In genomic region chr11:97454988-97455387, GRCh38 we compare ENCODE assay signal across 11 cellular contexts.
A peak's percentile ranks its signal among the peaks of the same experiment; 100 is the strongest.
DNase-seq lines count a peak whose midpoint lies in the region; ATAC-seq and TF ChIP-seq lines count a peak whose summit lies in the region.
"Had no signal": no experiment of that assay in that cellular context is flagged by ENCODE, and none has a peak within 500 bp of the region (broad histone marks: within the 10 kb centered on the region; RNA-seq: fewer than 3 reads in every experiment).

No MANE protein-coding gene starts in this region.

- H3K4me1 Mint-ChIP-seq in activated naive CD8-positive, alpha-beta T cell treated with anti-CD3 and anti-CD28 coated beads, Interleukin-2, amount 50 U/mL, for 24 hours: no peaks in the 10 kb centered on the region
- H3K4me1 Mint-ChIP-seq: memory B cell; stimulated activated naive CD8-positive, alpha-beta T cell treated with anti-CD3 and anti-CD28 coated beads, Interleukin-15, amount 100 ng/mL, for 72 hours had no signal

- TF ChIP-seq EP300 in Ishikawa (IDR thresholded peaks at IDR 0.05; ENCODE audit: borderline replicate concordance): no peak

- no peak overlapping the region for H3K4me3 Mint-ChIP-seq in activated naive CD8-positive, alpha-beta T cell treated with anti-CD3 and anti-CD28 coated beads, Interleukin-2, amount 50 U/mL, for 24 hours
- H3K4me3 Mint-ChIP-seq: effector memory CD8-positive, alpha-beta T cell; memory B cell; stimulated activated naive CD8-positive, alpha-beta T cell treated with anti-CD3 and anti-CD28 coated beads, Interleukin-15, amount 100 ng/mL, for 72 hours had no signal

- peak; percentile 42 for TF ChIP-seq RAD21 in Ishikawa (IDR thresholded peaks at IDR 0.05; ENCODE audit: low read depth)

- DNase-seq in SK-N-DZ (ENCODE audit: low spot score) (peak; percentile 2), fibroblast of the aortic adventitia (ENCODE audit: low read depth) (peak; percentile 17), SKM-1 (lab: John Stamatoyannopoulos, UW; ENCODE audit: unreplicated experiment) (no peak), left lobe of liver (ENCODE audit: low spot score) (no peak)
- DNase-seq in activated naive CD8-positive, alpha-beta T cell treated with anti-CD3 and anti-CD28 coated beads, Interleukin-2, amount 50 U/mL, for 24 hours: no peak
- DNase-seq: effector memory CD8-positive, alpha-beta T cell; stimulated activated naive CD8-positive, alpha-beta T cell treated with anti-CD3 and anti-CD28 coated beads, Interleukin-15, amount 100 ng/mL, for 72 hours had no signal

- H3K36me3 Mint-ChIP-seq in activated naive CD8-positive, alpha-beta T cell treated with anti-CD3 and anti-CD28 coated beads, Interleukin-2, amount 50 U/mL, for 24 hours (ENCODE audit: low read depth): no peaks in the 10 kb centered on the region
- H3K36me3 Mint-ChIP-seq: memory B cell had no signal

- peaks cover 8% of the 10 kb centered on the region for H3K9me3 Mint-ChIP-seq in activated naive CD8-positive, alpha-beta T cell treated with anti-CD3 and anti-CD28 coated beads, Interleukin-2, amount 50 U/mL, for 24 hours

- no peak overlapping the region for H3K4me3 ChIP-seq in fibroblast of the aortic adventitia (ENCODE audit: low read depth, low read length)

- no peaks in the 10 kb centered on the region for H3K27me3 Mint-ChIP-seq in activated naive CD8-positive, alpha-beta T cell treated with anti-CD3 and anti-CD28 coated beads, Interleukin-2, amount 50 U/mL, for 24 hours
- H3K27me3 Mint-ChIP-seq: effector memory CD8-positive, alpha-beta T cell; memory B cell; stimulated activated naive CD8-positive, alpha-beta T cell treated with anti-CD3 and anti-CD28 coated beads, Interleukin-15, amount 100 ng/mL, for 72 hours had no signal

- no peak overlapping the region for H3K27ac Mint-ChIP-seq in activated naive CD8-positive, alpha-beta T cell treated with anti-CD3 and anti-CD28 coated beads, Interleukin-2, amount 50 U/mL, for 24 hours
- H3K27ac Mint-ChIP-seq: effector memory CD8-positive, alpha-beta T cell; memory B cell; stimulated activated naive CD8-positive, alpha-beta T cell treated with anti-CD3 and anti-CD28 coated beads, Interleukin-15, amount 100 ng/mL, for 72 hours had no signal

- no peak for ATAC-seq in activated naive CD8-positive, alpha-beta T cell treated with anti-CD3 and anti-CD28 coated beads, Interleukin-2, amount 50 U/mL, for 24 hours
- ATAC-seq in HG02870 (IDR thresholded peaks at IDR 0.05; ENCODE audit: unreplicated experiment) (no peak), left lobe of liver (no peak)
- ATAC-seq: effector memory CD8-positive, alpha-beta T cell; stimulated activated naive CD8-positive, alpha-beta T cell treated with anti-CD3 and anti-CD28 coated beads, Interleukin-15, amount 100 ng/mL, for 72 hours had no signal

- H3K27ac ChIP-seq in 22Rv1: no peak overlapping the region

- TF ChIP-seq CTCF in 22Rv1 (IDR thresholded peaks at IDR 0.05) (peak; percentile 43), fibroblast of the aortic adventitia (IDR thresholded peaks at IDR 0.05; ENCODE audit: insufficient read depth, low read length) (peak; percentile 15)

TF ChIP-seq in Ishikawa, 13 proteins besides CTCF, POLR2A, EP300 and RAD21:
- TF ChIP-seq CREB1 (IDR thresholded peaks at IDR 0.05; ENCODE audit: low read depth) (no peak), EGR1 (IDR thresholded peaks at IDR 0.05) (no peak), TAF1 (IDR thresholded peaks at IDR 0.05; ENCODE audit: low read depth) (no peak), TCF12 (IDR thresholded peaks at IDR 0.05; ENCODE audit: low read depth) (no peak), FOXM1 (IDR thresholded peaks at IDR 0.05; ENCODE audit: borderline replicate concordance, low read depth) (no peak), CEBPB (IDR thresholded peaks at IDR 0.05) (no peak), ZBTB7A (IDR thresholded peaks at IDR 0.05; ENCODE audit: low read depth) (no peak), NFIC (IDR thresholded peaks at IDR 0.05) (no peak), TEAD4 (IDR thresholded peaks at IDR 0.05) (no peak), YY1 (IDR thresholded peaks at IDR 0.05; ENCODE audit: low read depth) (no peak), REST (IDR thresholded peaks at IDR 0.05; ENCODE audit: low read depth) (no peak)
- TF ChIP-seq, protein P1, sequence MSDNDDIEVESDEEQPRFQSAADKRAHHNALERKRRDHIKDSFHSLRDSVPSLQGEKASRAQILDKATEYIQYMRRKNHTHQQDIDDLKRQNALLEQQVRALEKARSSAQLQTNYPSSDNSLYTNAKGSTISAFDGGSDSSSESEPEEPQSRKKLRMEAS (IDR thresholded peaks at IDR 0.05): no peak
- TF ChIP-seq, protein P2, sequence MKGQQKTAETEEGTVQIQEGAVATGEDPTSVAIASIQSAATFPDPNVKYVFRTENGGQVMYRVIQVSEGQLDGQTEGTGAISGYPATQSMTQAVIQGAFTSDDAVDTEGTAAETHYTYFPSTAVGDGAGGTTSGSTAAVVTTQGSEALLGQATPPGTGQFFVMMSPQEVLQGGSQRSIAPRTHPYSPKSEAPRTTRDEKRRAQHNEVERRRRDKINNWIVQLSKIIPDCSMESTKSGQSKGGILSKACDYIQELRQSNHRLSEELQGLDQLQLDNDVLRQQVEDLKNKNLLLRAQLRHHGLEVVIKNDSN (IDR thresholded peaks at IDR 0.05): no peak

Comparison
In these comparisons a context has a peak if more than half of its experiments do, and no peak if none do; other contexts are left out.
1. DNase-seq: peak in SK-N-DZ (single experiment) and fibroblast of the aortic adventitia (single experiment); none in SKM-1 (single experiment), activated naive CD8-positive, alpha-beta T cell treated with anti-CD3 and anti-CD28 coated beads, Interleukin-2, amount 50 U/mL, for 24 hours (single experiment) and left lobe of liver (single experiment).